In the genomic region with DNA sequence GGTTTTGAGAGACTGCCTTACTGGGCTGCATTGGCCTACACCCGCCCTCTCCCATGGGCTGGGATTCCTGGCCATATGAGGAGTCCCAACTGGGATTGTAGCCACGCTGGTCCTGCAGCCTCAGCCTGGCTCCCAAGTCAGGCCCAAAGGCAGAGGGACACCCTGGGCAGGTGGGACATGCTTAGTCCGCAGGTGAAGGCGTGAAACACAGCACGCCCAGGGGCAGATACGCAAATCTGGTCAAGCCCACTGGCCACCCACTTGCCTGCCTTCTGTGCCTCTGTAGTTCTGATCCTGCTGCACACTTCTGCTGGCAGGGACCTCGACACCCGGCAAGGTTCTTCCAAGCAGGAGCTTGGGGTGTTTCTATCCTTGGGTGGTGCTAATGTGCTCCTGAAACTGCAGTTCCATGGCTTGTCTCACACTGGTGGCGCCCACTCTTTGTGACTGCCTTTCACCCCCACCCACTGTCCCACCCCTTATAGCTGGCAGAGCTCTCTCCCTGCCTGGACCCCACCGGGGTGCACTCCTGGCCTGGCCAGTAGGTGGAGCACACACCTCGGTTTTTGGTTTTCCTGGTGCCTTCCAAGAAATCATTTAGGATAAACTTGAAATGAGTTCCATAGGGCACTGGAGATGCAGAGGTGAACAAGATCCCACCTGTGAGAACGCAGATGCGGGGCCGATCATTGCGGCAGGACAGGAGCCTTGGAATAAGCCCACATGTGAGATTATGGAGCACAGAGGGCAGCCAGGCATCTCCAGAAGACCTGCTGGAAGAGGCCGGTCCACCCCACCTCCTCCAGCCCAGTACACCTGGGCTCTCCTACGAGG, we compare ENCODE assay signal across 8 cellular contexts. TPM values are rescaled to one million over a fixed set of nuclear protein-coding genes. Genes with fewer than 3 reads are reported as not detected.
DNase-seq lines count a peak whose midpoint lies in the region; ATAC-seq and TF ChIP-seq lines count a peak whose summit lies in the region.

No MANE protein-coding gene starts in this region.

- H3K4me1 ChIP-seq in mesendoderm (ENCODE audit: control insufficient read depth, low read depth, low read length), result no peaks in the 10 kb centered on the region

- WGBS in mesendoderm (ENCODE audit: extremely low coverage, insufficient coverage, low lambda C conversion rate), result no CpG with 5 or more reads among the region's 17 CpGs

- H3K27ac ChIP-seq in coronary artery, result no peak overlapping the region
- no peak overlapping the region for H3K27ac ChIP-seq in mesendoderm (ENCODE audit: low read depth, low read length)

- H3K27me3 ChIP-seq in mesendoderm (ENCODE audit: insufficient read depth, low read length, poor library complexity), result no peaks in the 10 kb centered on the region

- no peak overlapping the region for H3K4me2 ChIP-seq in mesendoderm (ENCODE audit: low read length)

- H3K79me1 ChIP-seq in mesendoderm (ENCODE audit: low read length), result no peaks in the 10 kb centered on the region

- ATAC-seq in HG03095 (IDR thresholded peaks at IDR 0.05; ENCODE audit: unreplicated experiment) (peak; percentile 76), GM21717 (IDR thresholded peaks at IDR 0.05; ENCODE audit: unreplicated experiment) (no peak)

- H3K9ac ChIP-seq in mesendoderm (ENCODE audit: low read length), result no peak overlapping the region

- no peak overlapping the region for H2BK120ac ChIP-seq in mesendoderm (ENCODE audit: low read depth, low read length)

- H3K4ac ChIP-seq in mesendoderm (ENCODE audit: low read depth, low read length), result no peak overlapping the region

- no peaks in the 10 kb centered on the region for H3K36me3 ChIP-seq in mesendoderm (ENCODE audit: control insufficient read depth, insufficient read depth, low read length)

- H4K5ac ChIP-seq in mesendoderm (ENCODE audit: low read length), result no peak overlapping the region

- no peak overlapping the region for H3K23ac ChIP-seq in mesendoderm (ENCODE audit: low read length)

- no peaks in the 10 kb centered on the region for H3K79me2 ChIP-seq in mesendoderm (ENCODE audit: control insufficient read depth, insufficient read depth, low read length)

- H2AK5ac ChIP-seq in mesendoderm (ENCODE audit: low read length), result no peak overlapping the region

- H3K18ac ChIP-seq in mesendoderm (ENCODE audit: low read length), result no peak overlapping the region

- H3K4me3 ChIP-seq in coronary artery (no peak overlapping the region), mesendoderm (ENCODE audit: low read length) (no peak overlapping the region)

- no peak overlapping the region for H2BK15ac ChIP-seq in mesendoderm (replicated peaks; ENCODE audit: low read depth)

- no peak overlapping the region for H2BK5ac ChIP-seq in mesendoderm (ENCODE audit: low read length)

- no peak overlapping the region for H3K56ac ChIP-seq in mesendoderm (ENCODE audit: low read length)

- no peak overlapping the region for H4K8ac ChIP-seq in mesendoderm (ENCODE audit: low read depth, low read length)

- peak; percentile 55 for TF ChIP-seq CTCF in coronary artery (IDR thresholded peaks at IDR 0.05)

- DNase-seq in activated effector memory CD4-positive, alpha-beta T cell treated with anti-CD3 and anti-CD28 coated beads, Interleukin-2, amount 50 U/mL, for 16 hours, result peak; percentile 78
- no peak for DNase-seq in activated effector memory CD4-positive, alpha-beta T cell treated with Interleukin-2 at 50 U/mL for 16 hours
- DNase-seq in T follicular helper cell (ENCODE audit: low read depth), result peak; percentile 18
- DNase-seq in coronary artery (ENCODE audit: low spot score), result peak; percentile 64
- peak; percentile 51 for DNase-seq in mesendoderm
- no peak for DNase-seq in middle frontal gyrus (ENCODE audit: extremely low spot score, low spot score)

RNA-seq across cellular contexts. Expression of a gene that starts 47.9 kb away (rescaled TPM):
- 30.3 TPM for polyA plus RNA-seq in mesendoderm (2013, experiment 1 of 2)
- 29.7 TPM for polyA plus RNA-seq in mesendoderm (2013, experiment 2 of 2)

Comparison
In these comparisons a context has a peak if more than half of its experiments do, and no peak if none do; other contexts are left out.
1. DNase-seq: peak in activated effector memory CD4-positive, alpha-beta T cell treated with anti-CD3 and anti-CD28 coated beads, Interleukin-2, amount 50 U/mL, for 16 hours (single experiment), T follicular helper cell (single experiment), coronary artery (single experiment) and mesendoderm (single experiment); none in activated effector memory CD4-positive, alpha-beta T cell treated with Interleukin-2 at 50 U/mL for 16 hours (single experiment) and middle frontal gyrus (single experiment).